ENCODE assay signal across 9 cellular contexts in the genomic region with DNA sequence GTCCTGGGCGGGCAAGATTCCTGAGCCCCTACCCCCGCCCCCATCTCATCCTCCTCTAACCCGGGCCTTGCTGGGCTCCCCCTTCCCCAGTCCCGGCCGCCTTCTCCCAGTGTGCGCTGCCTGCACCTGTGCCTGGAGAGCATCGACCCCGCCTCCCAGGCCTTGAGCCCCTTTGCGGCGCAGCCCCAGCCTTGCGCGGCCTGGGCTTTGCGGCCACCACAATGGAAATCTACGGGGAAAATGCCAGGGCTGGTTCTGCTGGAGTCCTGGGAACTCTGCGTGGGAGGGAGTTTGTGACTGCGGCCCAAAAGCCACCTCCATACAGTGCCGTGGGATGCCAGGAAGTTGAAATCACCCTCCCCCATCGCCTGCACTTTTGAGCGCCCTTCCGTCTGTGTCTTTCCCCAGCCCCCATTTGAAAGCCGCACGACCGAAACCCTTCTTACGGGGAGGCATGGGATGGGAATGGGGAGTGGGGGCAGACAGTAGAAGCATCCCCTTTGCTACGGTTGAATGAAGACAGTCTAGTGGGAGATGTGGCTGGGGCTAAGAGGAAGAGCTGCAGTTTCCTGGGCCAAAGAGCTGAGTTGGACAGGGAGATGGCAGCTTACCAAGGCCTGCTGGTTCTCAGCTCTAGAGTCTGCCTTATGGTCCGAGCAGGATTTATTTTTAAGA. TPM values are rescaled to one million over a fixed set of nuclear protein-coding genes. Genes with fewer than 3 reads are reported as not detected.
DNase-seq lines count a peak whose midpoint lies in the region; TF ChIP-seq lines count a peak whose summit lies in the region.
"Had no signal": no experiment of that assay in that cellular context is flagged by ENCODE, and none has a peak within 500 bp of the region (broad histone marks: within the 10 kb centered on the region; RNA-seq: fewer than 3 reads in every experiment).

No MANE protein-coding gene starts in this region.

- no peak overlapping the region for H2BK15ac ChIP-seq in mesenchymal stem cell (ENCODE audit: low read depth, poor library complexity, severe bottlenecking)

- no peak overlapping the region for H3K18ac ChIP-seq in mesenchymal stem cell (ENCODE audit: low read depth in 1 of 2, low read length in 2 of 2)

- no peak overlapping the region for H4K8ac ChIP-seq in mesenchymal stem cell (ENCODE audit: low read length)

- H4K91ac ChIP-seq in mesenchymal stem cell (ENCODE audit: low read length): no peak overlapping the region

- peaks cover 18% of the 10 kb centered on the region for H3K4me1 ChIP-seq in mesenchymal stem cell (ENCODE audit: control insufficient read depth, insufficient read depth, low read depth, low read length)
- H3K4me1 ChIP-seq in thyroid gland: peaks cover 0 to 22% of the 10 kb centered on the region in 2 donors
- H3K4me1 ChIP-seq in tibial artery: peaks cover 0 to 32% (median 21%) of the 10 kb centered on the region in 4 donors

- H3K27me3 ChIP-seq in mesenchymal stem cell (ENCODE audit: control insufficient read depth in 1 of 2, insufficient read depth in 1 of 2, low read length in 2 of 2): peaks cover 29 to 91% of the 10 kb centered on the region in 2 experiments
- H3K27me3 ChIP-seq in thyroid gland: peaks cover 68% of the 10 kb centered on the region
- H3K27me3 ChIP-seq in tibial artery: peaks cover 12 to 99% of the 10 kb centered on the region in 2 donors

- WGBS in mesenchymal stem cell: 3% methylated on average over 21 of the region's 26 CpGs
- WGBS in thyroid gland, 2 donors: 8 to 12% methylated on average over 9 to 13 of the region's 26 CpGs

- no peak overlapping the region for H2BK12ac ChIP-seq in mesenchymal stem cell (ENCODE audit: low read length in 2 of 2)

- H3K27ac ChIP-seq in caudate nucleus (ENCODE audit: low read depth, low read length) (peak overlapping the region; percentile 93), mesenchymal stem cell (ENCODE audit: low read length, poor library complexity, severe bottlenecking) (no peak overlapping the region), thyroid gland (no peak overlapping the region), tibial artery (no peak overlapping the region)

- H3K14ac ChIP-seq in mesenchymal stem cell (ENCODE audit: low read length in 2 of 2): no peak overlapping the region

- H2BK5ac ChIP-seq in mesenchymal stem cell (ENCODE audit: low read depth, low read length, poor library complexity, severe bottlenecking): no peak overlapping the region

- H2AFZ ChIP-seq in mesenchymal stem cell (ENCODE audit: low read depth, low read length): no peak overlapping the region

- H3K4me3 ChIP-seq in mesenchymal stem cell (ENCODE audit: insufficient read depth in 1 of 2, low read depth in 1 of 2, low read length in 2 of 2) (peak overlapping the region in 1 of 2 experiments; percentile 69), thyroid gland (replicated peaks in 1 of 3) (no peak overlapping the region), tibial artery (no peak overlapping the region)

- H3K9me3 ChIP-seq in mesenchymal stem cell (ENCODE audit: control insufficient read depth, low read length) (no peaks in the 10 kb centered on the region), thyroid gland (no peaks in the 10 kb centered on the region), tibial artery (no peaks in the 10 kb centered on the region)

- intact Hi-C loops in thyroid gland (cut with DNase I): loop anchor here (10.0 kb wide), 1 partner anchor 974 kb away; no protein-coding TSS in a partner anchor
- intact Hi-C loops in tibial artery (cut with DNase I; ENCODE audit: low total_unique reads): loop anchor here (5.0 kb wide), 1 partner anchor 977 kb away; no protein-coding TSS in a partner anchor

- DNase-seq in Daoy (ENCODE audit: low read depth): peak; percentile 57
- peak; percentile 80 for DNase-seq in NCI-H146 treated with DMSO at 0.1 percent for 48 hours (lab: John Stamatoyannopoulos, UW; ENCODE audit: unreplicated experiment)
- DNase-seq in caudate nucleus (lab: John Stamatoyannopoulos, UW): peak in 10 of 61 donors; percentile 28 to 59 (median 48)
- no peak for DNase-seq in mesenchymal stem cell
- no peak for DNase-seq in kidney glomerular epithelial cell (lab: John Stamatoyannopoulos, UW)
- no peak for DNase-seq in NCI-H187 treated with DMSO at 0.1 percent for 48 hours (lab: John Stamatoyannopoulos, UW)
- no peak for DNase-seq in thyroid gland
- no peak for DNase-seq in tibial artery
- DNase-seq: activated naive CD8-positive, alpha-beta T cell treated with anti-CD3 and anti-CD28 coated beads, Interleukin-2, amount 10 ng/mL, durations not matched to agents 7 days and 5 days had no signal

- H2AK5ac ChIP-seq in mesenchymal stem cell (ENCODE audit: low read length, severe bottlenecking): no peak overlapping the region

- no peaks in the 10 kb centered on the region for H3K79me1 ChIP-seq in mesenchymal stem cell (replicated peaks; ENCODE audit: low read length, poor library complexity, severe bottlenecking)

- no peak for TF ChIP-seq CTCF in thyroid gland (IDR thresholded peaks at IDR 0.05)
- no peak for TF ChIP-seq CTCF in tibial artery (IDR thresholded peaks at IDR 0.05)

- H3K23ac ChIP-seq in mesenchymal stem cell (ENCODE audit: low read length in 2 of 2): no peak overlapping the region

- no peak for TF ChIP-seq POLR2A in thyroid gland (IDR thresholded peaks at IDR 0.05)

- no peaks in the 10 kb centered on the region for H3K36me3 ChIP-seq in mesenchymal stem cell (ENCODE audit: control insufficient read depth in 1 of 2, insufficient read depth in 2 of 2, low read depth in 1 of 2, low read length in 2 of 2)
- H3K36me3 ChIP-seq in thyroid gland: no peaks in the 10 kb centered on the region
- no peaks in the 10 kb centered on the region for H3K36me3 ChIP-seq in tibial artery

- H2BK120ac ChIP-seq in mesenchymal stem cell (ENCODE audit: low read depth, low read length): no peak overlapping the region

- peak overlapping the region; percentile 78 for H3K4me2 ChIP-seq in mesenchymal stem cell (ENCODE audit: low read length, poor library complexity, severe bottlenecking)

- no peak overlapping the region for H3K9ac ChIP-seq in mesenchymal stem cell (ENCODE audit: low read length)

- H3K4ac ChIP-seq in mesenchymal stem cell (ENCODE audit: low read depth in 1 of 2, low read length in 2 of 2): no peak overlapping the region

RNA-seq across cellular contexts. Expression of gene SOX2, which starts 1.0 kb away (rescaled TPM):
- total RNA-seq in Daoy (2014; rRNA removed; shearing (Covaris generic)): 3.1 and 4.3 TPM in 2 replicates
- polyA plus RNA-seq in mesenchymal stem cell (2013, experiment 1 of 2): not detected
- not detected for polyA plus RNA-seq in mesenchymal stem cell (2013, experiment 2 of 2)
- total RNA-seq in thyroid gland: under 1 TPM in 2 of 4 donors, not detected in 2; 0.27 to 0.34 TPM
- total RNA-seq: activated naive CD8-positive, alpha-beta T cell treated with anti-CD3 and anti-CD28 coated beads, Interleukin-2, amount 10 ng/mL, durations not matched to agents 7 days and 5 days had no signal

Comparison
In these comparisons a context has a peak if more than half of its experiments do, and no peak if none do; other contexts are left out.
1. DNase-seq: peak in Daoy (single experiment) and NCI-H146 treated with DMSO at 0.1 percent for 48 hours (single experiment); none in mesenchymal stem cell (single experiment), kidney glomerular epithelial cell (single experiment), NCI-H187 treated with DMSO at 0.1 percent for 48 hours (single experiment), thyroid gland (0 of 2) and tibial artery (0 of 2).